In genomic region chr2:216012133-216012829, GRCh38 we compare ENCODE assay signal across 9 cellular contexts. TPM values are rescaled to one million over a fixed set of nuclear protein-coding genes. Genes with fewer than 3 reads are reported as not detected.
DNase-seq lines count a peak whose midpoint lies in the region; ATAC-seq, FAIRE-seq and TF ChIP-seq lines count a peak whose summit lies in the region.
"Had no signal": no experiment of that assay in that cellular context is flagged by ENCODE, and none has a peak within 500 bp of the region (broad histone marks: within the 10 kb centered on the region; RNA-seq: fewer than 3 reads in every experiment).

No MANE protein-coding gene starts in this region.

- no peak overlapping the region for H3K27ac ChIP-seq in HEK293 (ENCODE audit: extremely low read depth, low read depth, low read length)
- H3K27ac ChIP-seq in suprapubic skin: peak overlapping the region; percentile 93
- H3K27ac ChIP-seq: neutrophil had no signal

- H3K9me3 ChIP-seq in HEK293 (ENCODE audit: control insufficient read depth, insufficient read depth, low read depth, low read length) (no peaks in the 10 kb centered on the region), suprapubic skin (no peaks in the 10 kb centered on the region)
- H3K9me3 ChIP-seq: neutrophil had no signal

- POLR2A ChIA-PET in HEK293 (lab: Yijun Ruan, JAX): interaction anchor here (1.0 kb wide), 1 partner anchor 69 kb away, joined by 3 read pairs; the partner anchor contains the start of genes PECR and TMEM169

- TF ChIP-seq EP300 in suprapubic skin (IDR thresholded peaks at IDR 0.05): no peak

- 20% methylated on average over 6 of the region's 6 CpGs for WGBS in suprapubic skin

- peaks cover 47% of the 10 kb centered on the region for H3K4me1 Mint-ChIP-seq in activated T-helper 2 cell treated with anti-CD3 and anti-CD28 coated beads, Interferon-gamma antibody, Interleukin-2, Interleukin-4, amounts not matched to agents 10 μg/mL and 5 μg/mL and 100 μg/mL, durations not matched to agents 14 hours and 24 hours and 36 hours (ENCODE audit: low read depth)

- H3K36me3 ChIP-seq in HEK293 (ENCODE audit: control insufficient read depth in 2 of 2, insufficient read depth in 1 of 2, low read length in 2 of 2): no peaks in the 10 kb centered on the region; a peak in 1 of 3 replicates
- no peaks in the 10 kb centered on the region for H3K36me3 ChIP-seq in suprapubic skin

- no peaks in the 10 kb centered on the region for H3K36me3 Mint-ChIP-seq in activated T-helper 2 cell treated with anti-CD3 and anti-CD28 coated beads, Interferon-gamma antibody, Interleukin-2, Interleukin-4, amounts not matched to agents 10 μg/mL and 5 μg/mL and 100 μg/mL, durations not matched to agents 14 hours and 24 hours and 36 hours (ENCODE audit: low read depth)

- intact Hi-C loops in activated T-helper 2 cell treated with anti-CD3 and anti-CD28 coated beads, Interferon-gamma antibody, Interleukin-2, Interleukin-4, amounts not matched to agents 10 μg/mL and 5 μg/mL and 100 μg/mL, durations not matched to agents 14 hours and 24 hours and 36 hours (cut with micrococcal nuclease): loop anchor here (2.0 to 10.0 kb wide), 2 partner anchors 61 to 267 kb away; no protein-coding TSS in a partner anchor

- CTCF ChIA-PET in HEK293 (lab: Yijun Ruan, JAX): interaction anchor here (0.6 to 2.4 kb wide), 6 partner anchors 10 to 81 kb away, joined by 3 to 11 read pairs (median 5); no protein-coding TSS in a partner anchor

- no peaks in the 10 kb centered on the region for H3K27me3 Mint-ChIP-seq in activated T-helper 2 cell treated with anti-CD3 and anti-CD28 coated beads, Interferon-gamma antibody, Interleukin-2, Interleukin-4, amounts not matched to agents 10 μg/mL and 5 μg/mL and 100 μg/mL, durations not matched to agents 14 hours and 24 hours and 36 hours (ENCODE audit: low read depth)

- no peaks in the 10 kb centered on the region for H3K9me3 Mint-ChIP-seq in activated T-helper 2 cell treated with anti-CD3 and anti-CD28 coated beads, Interferon-gamma antibody, Interleukin-2, Interleukin-4, amounts not matched to agents 10 μg/mL and 5 μg/mL and 100 μg/mL, durations not matched to agents 14 hours and 24 hours and 36 hours

- no peaks in the 10 kb centered on the region for H3K27me3 ChIP-seq in suprapubic skin

- H3K4me1 ChIP-seq in HEK293 (ENCODE audit: control insufficient read depth, insufficient read depth, low read length) (no peaks in the 10 kb centered on the region; the same call in 1 of the 2 replicates), suprapubic skin (peaks cover 16% of the 10 kb centered on the region)

- peak overlapping the region; percentile 70 for H3K4me3 ChIP-seq in AG10803 (ENCODE audit: low read length)
- H3K4me3 ChIP-seq in HEK293 (ENCODE audit: low read depth, low read length): peak overlapping the region; percentile 84
- peak overlapping the region; percentile 80 for H3K4me3 ChIP-seq in suprapubic skin

- H3K4me3 Mint-ChIP-seq in activated T-helper 2 cell treated with anti-CD3 and anti-CD28 coated beads, Interferon-gamma antibody, Interleukin-2, Interleukin-4, amounts not matched to agents 10 μg/mL and 5 μg/mL and 100 μg/mL, durations not matched to agents 14 hours and 24 hours and 36 hours (ENCODE audit: low read depth): peak overlapping the region; percentile 90

- H3K27ac Mint-ChIP-seq in activated T-helper 2 cell treated with anti-CD3 and anti-CD28 coated beads, Interferon-gamma antibody, Interleukin-2, Interleukin-4, amounts not matched to agents 10 μg/mL and 5 μg/mL and 100 μg/mL, durations not matched to agents 14 hours and 24 hours and 36 hours: peak overlapping the region; percentile 53

- TF ChIP-seq POLR2A in suprapubic skin (IDR thresholded peaks at IDR 0.05): no peak

- peak; percentile 9 for FAIRE-seq in islet of Langerhans (lab: Jason Lieb, UNC)

- DNase-seq in AG10803 (ENCODE audit: low read depth) (peak; percentile 58), suprapubic skin (ENCODE audit: low spot score in 2 of 2) (no peak), GM20000 (ENCODE audit: low spot score) (no peak), KG1 (lab: John Stamatoyannopoulos, UW) (no peak)
- no peak for DNase-seq in activated T-helper 2 cell treated with anti-CD3 and anti-CD28 coated beads, Interferon-gamma antibody, Interleukin-2, Interleukin-4, amounts not matched to agents 10 μg/mL and 5 μg/mL and 100 μg/mL, durations not matched to agents 14 hours and 24 hours and 36 hours (ENCODE audit: low spot score)

- TF ChIP-seq CTCF in AG10803 (conservative IDR thresholded peaks at IDR 0.05; ENCODE audit: low read length): peak; percentile 25
- peak; percentile 56; the same call in 1 of the 2 replicates for TF ChIP-seq CTCF in HEK293 (tag by site-specific recombination; IDR thresholded peaks at IDR 0.05)
- TF ChIP-seq CTCF in suprapubic skin (IDR thresholded peaks at IDR 0.05): no peak
- TF ChIP-seq CTCF in GM20000 (IDR thresholded peaks at IDR 0.05; ENCODE audit: extremely low read depth, missing control alignments): no peak

- ATAC-seq in GM18873 (IDR thresholded peaks at IDR 0.05; ENCODE audit: low FRiP score, unreplicated experiment): no peak

TF ChIP-seq in HEK293, 187 proteins besides CTCF, POLR2A, EP300 and RAD21 (continues in another document):
- TF ChIP-seq ZNF19 (tag by site-specific recombination; IDR thresholded peaks at IDR 0.05; ENCODE audit: low read depth): no peak
- no peak for TF ChIP-seq ZNF580 (tag by site-specific recombination; IDR thresholded peaks at IDR 0.05)
- TF ChIP-seq ZNF639 (tag by site-specific recombination; IDR thresholded peaks at IDR 0.05): no peak
- no peak; the same call in 1 of the 2 replicates for TF ChIP-seq ZBTB20 (tag by site-specific recombination; IDR thresholded peaks at IDR 0.05)
- TF ChIP-seq ZNF513 (tag by site-specific recombination; IDR thresholded peaks at IDR 0.05): no peak
- TF ChIP-seq ZNF645 (tag by site-specific recombination; IDR thresholded peaks at IDR 0.05): no peak
- no peak for TF ChIP-seq ZNF155 (tag by site-specific recombination; IDR thresholded peaks at IDR 0.05)
- no peak for TF ChIP-seq BCL11A (tag by site-specific recombination; IDR thresholded peaks at IDR 0.05; ENCODE audit: low read depth)
- peak; percentile 58; the same call in 1 of the 2 replicates for TF ChIP-seq ZBTB17 (tag by site-specific recombination; IDR thresholded peaks at IDR 0.05)
- TF ChIP-seq WT1 (tag by site-specific recombination; IDR thresholded peaks at IDR 0.05): peak; percentile 78
- TF ChIP-seq PBX3 (CRISPR knock-in tag; IDR thresholded peaks at IDR 0.05): no peak
- peak; percentile 30; the same call in 1 of the 2 replicates for TF ChIP-seq ZNF366 (tag by site-specific recombination; conservative IDR thresholded peaks at IDR 0.05)
- no peak for TF ChIP-seq ZBTB1 (tag by site-specific recombination; IDR thresholded peaks at IDR 0.05)
- TF ChIP-seq ZNF221 (tag by site-specific recombination; IDR thresholded peaks at IDR 0.05; ENCODE audit: borderline replicate concordance): no peak

RNA-seq across cellular contexts. Expression of gene MREG, which starts 1.1 kb away (rescaled TPM):
- total RNA-seq in activated T-helper 2 cell treated with anti-CD3 and anti-CD28 coated beads, Interferon-gamma antibody, Interleukin-2, Interleukin-4, amounts not matched to agents 10 μg/mL and 5 μg/mL and 100 μg/mL, durations not matched to agents 14 hours and 24 hours and 36 hours: 15.3 and 15.7 TPM in 2 replicates
- 10 to 100 TPM; 26.1 to 37.3 (median 29.7) TPM for total RNA-seq in suprapubic skin

Comparison
In these comparisons a context has a peak if more than half of its experiments do, and no peak if none do; other contexts are left out.
1. CTCF ChIP-seq: peak in AG10803 (single experiment) and HEK293 (single experiment); none in suprapubic skin (0 of 2) and GM20000 (single experiment).
2. Peak in every context shown above with its lines, with median percentiles within 50 percentile points of each other: H3K4me3 ChIP-seq.